In the genomic region with DNA sequence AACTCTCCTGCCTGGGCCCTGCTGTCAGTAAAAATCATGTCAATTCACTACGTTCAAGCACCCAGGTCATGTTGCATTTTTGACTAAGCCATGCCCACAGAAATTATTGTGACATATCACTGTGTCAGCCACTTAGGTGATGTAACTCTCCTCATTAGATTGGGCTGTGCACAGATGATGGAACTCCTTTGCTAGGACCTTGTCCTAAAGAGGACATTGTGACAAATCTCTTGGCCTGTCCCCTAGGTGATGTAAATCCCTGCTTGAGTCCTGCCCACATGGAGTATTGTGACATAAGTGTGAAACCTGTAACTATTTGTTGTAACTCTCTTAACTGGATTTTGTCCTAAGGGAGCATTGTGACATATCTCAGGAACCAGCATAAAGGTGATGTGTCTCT, we compare ENCODE assay signal across 5 cellular contexts.
"Had no signal": no experiment of that assay in that cellular context is flagged by ENCODE, and none has a peak within 500 bp of the region (broad histone marks: within the 10 kb centered on the region; RNA-seq: fewer than 3 reads in every experiment).

No MANE protein-coding gene starts in this region.

- H3K4me3 Mint-ChIP-seq: IgD-negative memory B cell had no signal

- H3K36me3 Mint-ChIP-seq: IgD-negative memory B cell had no signal

- H3K27ac Mint-ChIP-seq: IgD-negative memory B cell had no signal

- DNase-seq: IMR-90 had no signal

- H3K27ac ChIP-seq: HL-60 had no signal

- H3K27me3 Mint-ChIP-seq: IgD-negative memory B cell had no signal

- H3K9me3 Mint-ChIP-seq: IgD-negative memory B cell had no signal

- H3K4me1 Mint-ChIP-seq: IgD-negative memory B cell had no signal

- ATAC-seq: HepG2, K562 had no signal
